In the genomic region with DNA sequence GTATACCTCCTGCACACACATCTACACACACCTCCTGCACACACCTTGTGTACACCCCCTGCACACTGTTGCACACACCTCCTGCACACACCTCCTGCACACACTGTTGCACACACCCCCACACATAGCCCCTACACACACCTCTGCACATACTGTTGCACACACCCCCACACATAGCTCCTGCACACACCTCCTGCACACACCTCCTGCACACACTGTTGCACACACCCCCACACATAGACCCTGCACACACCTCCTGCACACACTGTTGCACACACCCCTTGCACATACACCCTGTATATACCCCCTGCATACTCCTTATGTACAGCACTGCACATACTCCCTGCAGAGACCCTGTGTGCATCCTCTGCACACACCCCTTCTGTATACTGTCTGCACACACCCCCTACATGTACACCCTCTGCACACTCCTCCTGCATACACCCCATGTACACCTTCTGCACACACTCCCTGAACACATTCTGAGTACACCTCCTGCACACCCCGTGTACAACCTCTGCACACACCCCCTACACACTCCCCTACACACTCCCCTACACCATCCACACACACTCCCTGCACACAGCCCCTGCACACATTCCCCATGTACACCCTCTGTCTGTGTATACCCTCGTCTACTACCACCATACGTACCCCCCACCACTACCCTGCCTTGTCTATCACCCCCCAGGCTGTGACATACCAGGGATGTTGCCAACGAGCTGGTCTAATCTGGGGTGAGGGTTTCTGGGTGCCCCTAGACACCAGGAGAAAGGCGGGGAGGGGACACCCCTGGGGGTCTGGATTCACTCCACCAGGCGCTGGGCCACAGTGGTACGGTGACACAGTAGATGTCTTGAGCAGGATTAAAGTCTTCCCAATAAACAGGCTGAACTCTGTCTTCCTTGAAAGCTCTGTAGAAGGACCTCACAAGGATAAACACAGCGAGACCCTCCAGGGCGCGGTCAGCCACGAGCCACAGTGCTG, we compare ENCODE assay signal across 8 cellular contexts. TPM values are rescaled to one million over a fixed set of nuclear protein-coding genes. Genes with fewer than 3 reads are reported as not detected.
DNase-seq lines count a peak whose midpoint lies in the region; ATAC-seq and TF ChIP-seq lines count a peak whose summit lies in the region.

No MANE protein-coding gene starts in this region.

- CTCF ChIA-PET in IMR-90 (lab: Yijun Ruan, JAX) = no interaction called here

- H3K79me1 ChIP-seq in IMR-90 (ENCODE audit: low read depth in 1 of 2, low read length in 2 of 2) = peaks cover 10 to 13% of the 10 kb centered on the region in 2 experiments; a peak in 3 of 4 replicates

- TF ChIP-seq CTCF in AG09309 (IDR thresholded peaks at IDR 0.05; ENCODE audit: control insufficient read depth, insufficient read depth, low read depth, low read length, missing control alignments) = no peak
- TF ChIP-seq CTCF in IMR-90 (conservative IDR thresholded peaks at IDR 0.05; ENCODE audit: low read depth, low read length) = no peak
- TF ChIP-seq CTCF in choroid plexus epithelial cell (conservative IDR thresholded peaks at IDR 0.05; ENCODE audit: low read depth, low read length) = no peak
- no peak for TF ChIP-seq CTCF in natural killer cell (IDR thresholded peaks at IDR 0.05)

- H3K9me3 Mint-ChIP-seq in natural killer cell = no peaks in the 10 kb centered on the region

- no peak overlapping the region for H2BK15ac ChIP-seq in IMR-90 (ENCODE audit: low read depth, low read length)

- H3K4me3 Mint-ChIP-seq in natural killer cell = peak overlapping the region; percentile 81

- peak overlapping the region; percentile 41 to 77 for H3K27ac Mint-ChIP-seq in natural killer cell

- no peak overlapping the region for H3K4ac ChIP-seq in IMR-90 (ENCODE audit: low read depth, low read length)

- H3K36me3 ChIP-seq in IMR-90 (ENCODE audit: control insufficient read depth, insufficient read depth, low read length) = no peaks in the 10 kb centered on the region

- H2BK120ac ChIP-seq in IMR-90 (ENCODE audit: low read depth, low read length) = no peak overlapping the region

- H3K14ac ChIP-seq in IMR-90 (replicated peaks; ENCODE audit: low read depth, low read length) = no peak overlapping the region; the same call in 1 of the 2 replicates

- TF ChIP-seq RAD21 in IMR-90 (IDR thresholded peaks at IDR 0.05; ENCODE audit: low read length) = no peak

- H3K4me1 Mint-ChIP-seq in natural killer cell = peaks cover 28 to 44% of the 10 kb centered on the region in 2 donors

- H3K4me2 ChIP-seq in IMR-90 (ENCODE audit: low read depth, low read length) = peak overlapping the region; percentile 91

- 0 out of 2 replicates have a peak overlapping the region, but pooled peaks have one; percentile 38 for H3K9ac ChIP-seq in IMR-90 (ENCODE audit: low read depth, low read length)

- no peak for TF ChIP-seq POLR2A in IMR-90 (IDR thresholded peaks at IDR 0.05; ENCODE audit: low read depth, low read length)

- 0 out of 2 replicates have a peak overlapping the region, but pooled peaks have one; percentile 7 for H3K23ac ChIP-seq in IMR-90 (ENCODE audit: low read depth, low read length)

- peak overlapping the region; percentile 67 for H3K4me3 ChIP-seq in AG09309 (ENCODE audit: control insufficient read depth, low read depth, low read length)
- H3K4me3 ChIP-seq in IMR-90 (ENCODE audit: insufficient read depth, low read depth, low read length) = peak overlapping the region; percentile 94
- H3K4me3 ChIP-seq in choroid plexus epithelial cell (ENCODE audit: low read depth, low read length) = peak overlapping the region; percentile 83

- BruUV-seq in IMR-90 (replicated peaks; lab: Mats Ljungman, UMichigan) = no TSS peak

- H3K9me1 ChIP-seq in IMR-90 (ENCODE audit: insufficient read depth, low read length) = peaks cover 5% of the 10 kb centered on the region

- H3K27ac ChIP-seq in IMR-90 (ENCODE audit: insufficient read depth, low read length) = no peak overlapping the region

- peak overlapping the region in 1 of 2 experiments; percentile 69; a peak in 2 of 4 replicates for H4K8ac ChIP-seq in IMR-90 (ENCODE audit: low read depth in 2 of 2, low read length in 2 of 2)

- DNase-seq in AG09309 (ENCODE audit: low read depth) (no peak), IMR-90 (no peak), choroid plexus epithelial cell (ENCODE audit: low read depth) (no peak), natural killer cell (no peak), RPMI8226 (no peak)
- DNase-seq in activated CD4-positive, CD25-positive, alpha-beta regulatory T cell treated with anti-CD3 and anti-CD28 coated beads, Interleukin-2, amount 50 U/mL, for 72 hours = no peak

- H3K9me3 ChIP-seq in IMR-90 (ENCODE audit: control insufficient read depth, insufficient read depth, low read length) = no peaks in the 10 kb centered on the region

- in situ Hi-C loops in IMR-90 (cut with MboI; ENCODE audit: low sequenced_read_pairs) = no loop called here

- intact Hi-C loops in IMR-90 (cut with micrococcal nuclease) (loop anchor here (10.0 kb wide), 1 partner anchor 296 kb away; no protein-coding TSS in a partner anchor), natural killer cell (cut with micrococcal nuclease) (no loop called here)

- H3K18ac ChIP-seq in IMR-90 (ENCODE audit: low read depth, low read length) = no peak overlapping the region

- H2BK20ac ChIP-seq in IMR-90 (ENCODE audit: low read depth, low read length) = no peak overlapping the region

- peaks cover 2% of the 10 kb centered on the region; the same call in 1 of the 2 replicates for H3K4me1 ChIP-seq in IMR-90 (ENCODE audit: control insufficient read depth, insufficient read depth, low read length)

- POLR2A ChIA-PET in IMR-90 (lab: Charles Lee; ENCODE audit: unreplicated experiment) = no interaction called here

- peak overlapping the region; percentile 98 for H2AFZ ChIP-seq in IMR-90 (replicated peaks; ENCODE audit: low read length, poor library complexity)

- H3K36me3 Mint-ChIP-seq in natural killer cell = no peaks in the 10 kb centered on the region

- no peak overlapping the region for H3K56ac ChIP-seq in IMR-90 (ENCODE audit: extremely low read depth, insufficient read depth, low read length)

- WGBS in IMR-90 (ENCODE audit: extremely low coverage in 2 of 2, insufficient read length in 1 of 2), 2 experiments = no CpG with 5 or more reads among the region's 11 CpGs

- peaks cover 9% of the 10 kb centered on the region; the same call in 1 of the 2 replicates for H3K27me3 ChIP-seq in IMR-90 (ENCODE audit: control insufficient read depth, insufficient read depth, low read length)

- H2AK9ac ChIP-seq in IMR-90 (replicated peaks; ENCODE audit: low read depth, low read length, poor library complexity) = peak overlapping the region; percentile 87

- dilution Hi-C loops in IMR-90 (cut with HindIII; ENCODE audit: low sequenced_read_pairs, unreplicated experiment) = no loop called here

- H4K91ac ChIP-seq in IMR-90 (ENCODE audit: insufficient read depth, low read depth, low read length) = no peak overlapping the region

- no peak overlapping the region for H2BK5ac ChIP-seq in IMR-90 (ENCODE audit: low read depth, low read length, poor library complexity, severe bottlenecking)

- H2AK5ac ChIP-seq in IMR-90 (ENCODE audit: low read depth, low read length) = no peak overlapping the region

- H4K5ac ChIP-seq in IMR-90 (ENCODE audit: low read depth, low read length) = no peak overlapping the region

- no peaks in the 10 kb centered on the region for H4K20me1 ChIP-seq in IMR-90 (ENCODE audit: insufficient read depth, low read length)

- peaks cover 0 to 11% of the 10 kb centered on the region in 2 donors for H3K27me3 Mint-ChIP-seq in natural killer cell (ENCODE audit: low read depth in 2 of 2)

- no peak for ATAC-seq in IMR-90 (ENCODE audit: low read depth)
- ATAC-seq in natural killer cell = no peak
- ATAC-seq in HG03520 (IDR thresholded peaks at IDR 0.05; ENCODE audit: unreplicated experiment) = no peak
- ATAC-seq in GM18858 (IDR thresholded peaks at IDR 0.05; ENCODE audit: unreplicated experiment) = no peak

TF ChIP-seq in IMR-90, 13 proteins besides CTCF, POLR2A, EP300 and RAD21:
- TF ChIP-seq MAZ (IDR thresholded peaks at IDR 0.05; ENCODE audit: borderline replicate concordance, low read depth, low read length) = no peak
- no peak for TF ChIP-seq NFE2L2 (IDR thresholded peaks at IDR 0.05; ENCODE audit: low read depth, low read length)
- no peak for TF ChIP-seq MAFK (IDR thresholded peaks at IDR 0.05; ENCODE audit: low read depth, low read length)
- no peak for TF ChIP-seq SMC3 (IDR thresholded peaks at IDR 0.05; ENCODE audit: low read depth, low read length)
- TF ChIP-seq CEBPB (IDR thresholded peaks at IDR 0.05; ENCODE audit: low read depth, low read length) = no peak
- TF ChIP-seq FOS (IDR thresholded peaks at IDR 0.05; ENCODE audit: low read depth, low read length) = no peak
- TF ChIP-seq USF2 (IDR thresholded peaks at IDR 0.05; ENCODE audit: low read depth, low read length) = no peak

RNA-seq across cellular contexts. Expression of gene CEP72, which starts 1.1 kb away (rescaled TPM):
- total RNA-seq in IMR-90 (2012; rRNA removed) (2.8 and 2.9 TPM in 2 replicates), natural killer cell (10 to 100 TPM; 12.2 to 15.1 (median 12.3) TPM)
- polyA plus RNA-seq in IMR-90 (2012; rRNA removed) = 4.3 and 5.2 TPM in 2 replicates
- polyA plus RNA-seq in IMR-90 (2012; cell fraction: cytosol; rRNA removed) = 1.8 and 3.9 TPM in 2 replicates
- polyA plus RNA-seq in IMR-90 (2012; cell fraction: nucleus; rRNA removed; ENCODE audit: low replicate concordance) = 8.1 and 8.8 TPM in 2 replicates
